ENCODE assay signal across 24 cellular contexts in the genomic region with DNA sequence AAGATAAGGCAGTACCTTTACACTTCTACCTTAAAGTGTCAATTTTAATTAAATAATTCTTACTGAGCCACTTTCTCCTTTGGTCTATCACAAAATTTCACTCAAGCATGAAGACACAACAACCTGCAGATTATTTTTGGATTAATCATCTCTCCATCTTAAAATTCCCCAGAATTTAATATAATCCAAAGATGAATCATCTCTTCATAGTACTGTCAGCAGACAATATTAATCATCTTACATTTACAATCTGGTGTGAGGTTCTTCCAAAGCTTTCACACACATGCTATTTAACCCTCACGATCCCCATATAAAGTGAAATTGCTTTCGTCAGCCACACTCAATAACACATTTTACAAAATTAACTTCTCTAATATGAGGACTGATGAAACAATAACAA. TPM values are rescaled to one million over a fixed set of nuclear protein-coding genes. Genes with fewer than 3 reads are reported as not detected.
DNase-seq lines count a peak whose midpoint lies in the region; TF ChIP-seq lines count a peak whose summit lies in the region.
"Had no signal": no experiment of that assay in that cellular context is flagged by ENCODE, and none has a peak within 500 bp of the region (broad histone marks: within the 10 kb centered on the region; RNA-seq: fewer than 3 reads in every experiment).

No MANE protein-coding gene starts in this region.

- POLR2A ChIA-PET in Caco-2 (lab: Charles Lee), result no interaction called here

- H3K9me3 Mint-ChIP-seq in Caco-2 (ENCODE audit: unreplicated experiment), result no peaks in the 10 kb centered on the region
- no peaks in the 10 kb centered on the region for H3K9me3 Mint-ChIP-seq in chondrocyte (ENCODE audit: low read depth)
- no peaks in the 10 kb centered on the region for H3K9me3 Mint-ChIP-seq in nephron
- H3K9me3 Mint-ChIP-seq in activated T-helper 1 cell treated with anti-CD3 and anti-CD28 coated beads, Interleukin-12 subunit alpha, Interleukin-12 subunit beta, Interleukin-2, Interleukin-4 antibody, amounts not matched to agents 30 ng/mL and 10 ng/mL and 1 ng/mL, durations not matched to agents 14 hours and 24 hours and 36 hours, result no peaks in the 10 kb centered on the region
- H3K9me3 Mint-ChIP-seq: activated naive CD4-positive, alpha-beta T cell treated with anti-CD3 and anti-CD28 coated beads, Interleukin-2, amount 50 U/mL, for 24 hours; activated T-cell treated with anti-CD3 and anti-CD28 coated beads, Interleukin-2, amount 50 U/mL, for 72 hours; memory B cell; naive B cell; T-helper 1 cell treated with Interleukin-12 subunit alpha and Interleukin-12 subunit beta and Interleukin-4 antibody, amounts not matched to agents 30 μg/mL and 1 μg/mL, for 36 hours had no signal

- peaks cover 78% of the 10 kb centered on the region for H3K4me1 ChIP-seq in Caco-2
- H3K4me1 ChIP-seq: upper lobe of left lung had no signal

- H3K27me3 ChIP-seq in Caco-2 (replicated peaks; ENCODE audit: control insufficient read depth, insufficient read depth, low read length), result no peaks in the 10 kb centered on the region
- H3K27me3 ChIP-seq: SJCRH30, upper lobe of left lung had no signal

- intact Hi-C loops in Caco-2 (cut with micrococcal nuclease; ENCODE audit: unreplicated experiment), result loop anchor here (1.0 to 2.0 kb wide), 2 partner anchors 17 to 107 kb away; no protein-coding TSS in a partner anchor
- intact Hi-C loops in activated T-helper 1 cell treated with anti-CD3 and anti-CD28 coated beads, Interleukin-12 subunit alpha, Interleukin-12 subunit beta, Interleukin-2, Interleukin-4 antibody, amounts not matched to agents 30 ng/mL and 10 ng/mL and 1 ng/mL, durations not matched to agents 14 hours and 24 hours and 36 hours (cut with micrococcal nuclease), result no loop called here

- H3K36me3 Mint-ChIP-seq in Caco-2 (ENCODE audit: insufficient read depth, unreplicated experiment) (peaks cover 18% of the 10 kb centered on the region), chondrocyte (ENCODE audit: low read depth) (peaks cover 8% of the 10 kb centered on the region), nephron (ENCODE audit: low read depth) (peaks cover 39% of the 10 kb centered on the region)
- H3K36me3 Mint-ChIP-seq in activated T-helper 1 cell treated with anti-CD3 and anti-CD28 coated beads, Interleukin-12 subunit alpha, Interleukin-12 subunit beta, Interleukin-2, Interleukin-4 antibody, amounts not matched to agents 30 ng/mL and 10 ng/mL and 1 ng/mL, durations not matched to agents 14 hours and 24 hours and 36 hours (ENCODE audit: low read depth), result no peaks in the 10 kb centered on the region
- H3K36me3 Mint-ChIP-seq: activated naive CD4-positive, alpha-beta T cell treated with anti-CD3 and anti-CD28 coated beads, Interleukin-2, amount 50 U/mL, for 24 hours had no signal

- BruUV-seq in Caco-2 (replicated peaks; lab: Mats Ljungman, UMichigan), result no TSS peak

- H3K36me3 ChIP-seq in Caco-2 (ENCODE audit: control insufficient read depth, insufficient read depth, low read length), result no peaks in the 10 kb centered on the region
- H3K36me3 ChIP-seq: upper lobe of left lung had no signal

- peak overlapping the region; percentile 73 for H3K27ac Mint-ChIP-seq in Caco-2 (ENCODE audit: unreplicated experiment)
- peak overlapping the region; percentile 6 for H3K27ac Mint-ChIP-seq in chondrocyte (ENCODE audit: unreplicated experiment)
- H3K27ac Mint-ChIP-seq in nephron, result peak overlapping the region; percentile 22 to 80 (median 44)
- H3K27ac Mint-ChIP-seq in activated T-helper 1 cell treated with anti-CD3 and anti-CD28 coated beads, Interleukin-12 subunit alpha, Interleukin-12 subunit beta, Interleukin-2, Interleukin-4 antibody, amounts not matched to agents 30 ng/mL and 10 ng/mL and 1 ng/mL, durations not matched to agents 14 hours and 24 hours and 36 hours, result no peak overlapping the region
- H3K27ac Mint-ChIP-seq: activated naive CD4-positive, alpha-beta T cell treated with anti-CD3 and anti-CD28 coated beads, Interleukin-2, amount 50 U/mL, for 24 hours; activated T-cell treated with anti-CD3 and anti-CD28 coated beads, Interleukin-2, amount 50 U/mL, for 72 hours; memory B cell; T-helper 1 cell treated with Interleukin-12 subunit alpha and Interleukin-12 subunit beta and Interleukin-4 antibody, amounts not matched to agents 30 μg/mL and 1 μg/mL, for 36 hours had no signal

- no peak for TF ChIP-seq CTCF in Caco-2 (IDR thresholded peaks at IDR 0.05; ENCODE audit: insufficient read depth in 1 of 2, low read depth in 1 of 2, low read length in 1 of 2, severe bottlenecking in 1 of 2, unreplicated experiment in 1 of 2)
- TF ChIP-seq CTCF in chondrocyte (IDR thresholded peaks at IDR 0.05), result no peak
- no peak for TF ChIP-seq CTCF in nephron (IDR thresholded peaks at IDR 0.05; ENCODE audit: unreplicated experiment in 3 of 3)

- no peaks in the 10 kb centered on the region for H3K9me3 ChIP-seq in Caco-2
- H3K9me3 ChIP-seq: upper lobe of left lung had no signal

- CTCF ChIA-PET in Caco-2 (lab: Charles Lee), result no interaction called here

- H3K4me1 Mint-ChIP-seq in Caco-2 (ENCODE audit: low read depth, unreplicated experiment) (peaks cover 44% of the 10 kb centered on the region), chondrocyte (ENCODE audit: low read depth) (peaks cover 62% of the 10 kb centered on the region), nephron (peaks cover 51% of the 10 kb centered on the region)
- no peaks in the 10 kb centered on the region for H3K4me1 Mint-ChIP-seq in activated T-helper 1 cell treated with anti-CD3 and anti-CD28 coated beads, Interleukin-12 subunit alpha, Interleukin-12 subunit beta, Interleukin-2, Interleukin-4 antibody, amounts not matched to agents 30 ng/mL and 10 ng/mL and 1 ng/mL, durations not matched to agents 14 hours and 24 hours and 36 hours (ENCODE audit: low read depth)
- H3K4me1 Mint-ChIP-seq: activated naive CD4-positive, alpha-beta T cell treated with anti-CD3 and anti-CD28 coated beads, Interleukin-2, amount 50 U/mL, for 24 hours; naive B cell had no signal

- H3K27me3 Mint-ChIP-seq in Caco-2 (ENCODE audit: insufficient read depth, unreplicated experiment) (no peaks in the 10 kb centered on the region), chondrocyte (ENCODE audit: low read depth) (no peaks in the 10 kb centered on the region), nephron (ENCODE audit: low read depth) (peaks cover 3% of the 10 kb centered on the region)
- peaks cover 7% of the 10 kb centered on the region for H3K27me3 Mint-ChIP-seq in activated T-helper 1 cell treated with anti-CD3 and anti-CD28 coated beads, Interleukin-12 subunit alpha, Interleukin-12 subunit beta, Interleukin-2, Interleukin-4 antibody, amounts not matched to agents 30 ng/mL and 10 ng/mL and 1 ng/mL, durations not matched to agents 14 hours and 24 hours and 36 hours (ENCODE audit: insufficient read depth)
- H3K27me3 Mint-ChIP-seq: memory B cell, naive B cell had no signal

- DNase-seq in Caco-2, result no peak
- peak; percentile 52 for DNase-seq in NCI-H226
- DNase-seq in chondrocyte (ENCODE audit: low spot score), result no peak
- no peak for DNase-seq in NCI-H2081 treated with DMSO at 0.1 percent for 48 hours (lab: John Stamatoyannopoulos, UW)
- no peak for DNase-seq in ecto neural progenitor cell (ENCODE audit: low spot score)
- no peak for DNase-seq in activated T-helper 1 cell treated with anti-CD3 and anti-CD28 coated beads, Interleukin-12 subunit alpha, Interleukin-12 subunit beta, Interleukin-2, Interleukin-4 antibody, amounts not matched to agents 30 ng/mL and 10 ng/mL and 1 ng/mL, durations not matched to agents 14 hours and 24 hours and 36 hours (ENCODE audit: low spot score)
- DNase-seq in NCI-H1436 (lab: John Stamatoyannopoulos, UW), result no peak
- DNase-seq: activated CD4-positive, alpha-beta T cell treated with anti-CD3 and anti-CD28 coated beads for 4 hours; activated T-cell treated with anti-CD3 and anti-CD28 coated beads, Interleukin-2, amount 50 U/mL, for 72 hours; aorta; DMS 273 treated with DMSO at 0.1 percent for 48 hours; effector memory CD4-positive, alpha-beta T cell; GDM1; IMR-90; naive B cell; NCI-H1694 treated with DMSO at 0.1 percent for 48 hours; NCI-H345; OCI-M1; SJCRH30; upper lobe of left lung had no signal

- no peak overlapping the region for H3K4me3 Mint-ChIP-seq in Caco-2 (ENCODE audit: unreplicated experiment)
- H3K4me3 Mint-ChIP-seq in chondrocyte (ENCODE audit: unreplicated experiment), result no peak overlapping the region
- H3K4me3 Mint-ChIP-seq in nephron, result no peak overlapping the region
- no peak overlapping the region for H3K4me3 Mint-ChIP-seq in activated T-helper 1 cell treated with anti-CD3 and anti-CD28 coated beads, Interleukin-12 subunit alpha, Interleukin-12 subunit beta, Interleukin-2, Interleukin-4 antibody, amounts not matched to agents 30 ng/mL and 10 ng/mL and 1 ng/mL, durations not matched to agents 14 hours and 24 hours and 36 hours
- H3K4me3 Mint-ChIP-seq: activated naive CD4-positive, alpha-beta T cell treated with anti-CD3 and anti-CD28 coated beads, Interleukin-2, amount 50 U/mL, for 24 hours; activated T-cell treated with anti-CD3 and anti-CD28 coated beads, Interleukin-2, amount 50 U/mL, for 72 hours; memory B cell; naive B cell; T-helper 1 cell treated with Interleukin-12 subunit alpha and Interleukin-12 subunit beta and Interleukin-4 antibody, amounts not matched to agents 30 μg/mL and 1 μg/mL, for 36 hours had no signal

- H3K4me3 ChIP-seq in Caco-2 (ENCODE audit: low read depth, low read length), result no peak overlapping the region
- H3K4me3 ChIP-seq: SJCRH30, upper lobe of left lung had no signal

RNA-seq across cellular contexts. Expression of gene LHFPL2, which starts 43.0 kb away (rescaled TPM):
- total RNA-seq in Caco-2 (2022) (44.0 and 49.7 TPM in 2 replicates), chondrocyte (45.4 to 49.6 TPM (median 49.4 TPM) in 3 replicates)
- total RNA-seq in activated T-helper 1 cell treated with anti-CD3 and anti-CD28 coated beads, Interleukin-12 subunit alpha, Interleukin-12 subunit beta, Interleukin-2, Interleukin-4 antibody, amounts not matched to agents 30 ng/mL and 10 ng/mL and 1 ng/mL, durations not matched to agents 14 hours and 24 hours and 36 hours, result 0.08 and 0.47 TPM in 2 replicates

Comparison
In these comparisons a context has a peak if more than half of its experiments do, and no peak if none do; other contexts are left out.
1. RNA of gene LHFPL2, which starts 43.0 kb away (total RNA-seq): 44.0 to 49.7 TPM in Caco-2 and 45.4 to 49.6 TPM in chondrocyte; 0.08 to 0.47 TPM in activated T-helper 1 cell treated with anti-CD3 and anti-CD28 coated beads, Interleukin-12 subunit alpha, Interleukin-12 subunit beta, Interleukin-2, Interleukin-4 antibody, amounts not matched to agents 30 ng/mL and 10 ng/mL and 1 ng/mL, durations not matched to agents 14 hours and 24 hours and 36 hours; every median in the first group is over 10 times any median in the second.